Comparison of ENCODE assay signal across 1 cellular context in the genomic region with DNA sequence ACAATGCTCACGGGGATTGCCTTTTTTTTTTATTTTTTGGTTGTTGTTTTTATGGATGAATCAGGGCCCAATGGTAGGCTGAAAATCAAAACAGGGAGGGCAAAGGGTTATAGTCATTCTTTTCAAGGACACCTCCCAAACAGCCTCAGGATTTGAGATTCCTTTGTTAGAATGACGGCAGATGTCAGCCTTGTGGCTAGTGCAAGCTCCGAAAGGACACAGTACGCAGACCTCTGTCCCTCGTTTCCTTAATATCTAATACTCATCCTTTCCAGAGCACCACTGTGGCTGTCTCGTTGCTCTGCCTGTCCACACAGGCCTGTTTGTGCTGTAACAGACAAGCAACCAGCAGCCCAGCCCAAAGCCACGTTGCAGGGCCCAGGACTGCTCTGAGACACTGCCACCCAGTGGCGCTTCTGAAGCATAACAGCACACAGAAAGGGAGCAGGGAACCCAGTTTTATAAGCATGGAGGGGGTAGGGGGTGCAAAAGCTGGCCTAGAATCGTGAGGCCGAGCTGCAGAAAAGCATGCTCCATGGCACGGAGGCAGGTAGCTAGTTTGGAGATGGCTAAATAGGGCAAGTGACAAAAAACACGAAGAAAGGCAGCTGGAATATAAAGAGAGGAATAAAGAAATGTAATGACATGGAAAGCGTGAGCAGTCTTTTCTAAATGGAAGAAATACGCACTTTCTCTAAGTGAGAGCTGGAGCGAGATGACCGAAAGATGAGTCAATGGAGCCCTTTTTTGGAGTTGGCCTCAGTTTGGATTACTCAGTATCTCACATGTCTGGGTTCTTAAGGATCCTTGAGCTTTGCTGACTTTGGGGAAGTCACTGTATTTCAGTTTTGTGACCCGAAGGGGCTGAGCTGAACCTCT.
TF ChIP-seq lines count a peak whose summit lies in the region.

No MANE protein-coding gene starts in this region.

TF ChIP-seq in HepG2, 621 proteins besides CTCF, POLR2A, EP300 and RAD21 (continued from another document):
- TF ChIP-seq MAZ (IDR thresholded peaks at IDR 0.05; ENCODE audit: borderline replicate concordance, low read depth, low read length): no peak
- 0 out of 2 replicates have a peak, but pooled peaks have one; percentile 34 for TF ChIP-seq MAZ (CRISPR knock-in tag; IDR thresholded peaks at IDR 0.05; ENCODE audit: low read depth)
TF ChIP-seq in HepG2: peak in this region for 113.
